ENCODE assay signal across 1 cellular context in genomic region chrX:20265726-20266681, GRCh38.
A peak's percentile ranks its signal among the peaks of the same experiment; 100 is the strongest.
TF ChIP-seq lines count a peak whose summit lies in the region.

No MANE protein-coding gene starts in this region.

TF ChIP-seq in HepG2, 621 proteins besides CTCF, POLR2A, EP300 and RAD21 (continued from another document):
- TF ChIP-seq BRCA1 (CRISPR knock-in tag; IDR thresholded peaks at IDR 0.05) (no peak), CHCHD3 (CRISPR knock-in tag; IDR thresholded peaks at IDR 0.05) (no peak), ZSCAN31 (CRISPR knock-in tag; IDR thresholded peaks at IDR 0.05; ENCODE audit: low read depth) (no peak), POLR2G (IDR thresholded peaks at IDR 0.05; ENCODE audit: low read depth, low read length) (peak; percentile 37; the same call in 1 of the 2 replicates), ZNF296 (CRISPR knock-in tag; conservative IDR thresholded peaks at IDR 0.05) (no peak), ZSCAN25 (CRISPR knock-in tag; IDR thresholded peaks at IDR 0.05) (no peak), AGO2 (optimal IDR thresholded peaks at IDR 0.05; ENCODE audit: low read depth, low read length) (peak; percentile 94), ATM (IDR thresholded peaks at IDR 0.05; ENCODE audit: borderline replicate concordance) (no peak), RARA (CRISPR knock-in tag; IDR thresholded peaks at IDR 0.05) (no peak), MBD4 (IDR thresholded peaks at IDR 0.05; ENCODE audit: borderline replicate concordance, low read length) (no peak), PBX3 (CRISPR knock-in tag; IDR thresholded peaks at IDR 0.05; ENCODE audit: borderline replicate concordance) (no peak), ZFP1 (CRISPR knock-in tag; IDR thresholded peaks at IDR 0.05) (no peak), MTERF4 (CRISPR knock-in tag; IDR thresholded peaks at IDR 0.05) (no peak), RXRA (CRISPR knock-in tag; IDR thresholded peaks at IDR 0.05) (no peak), ZNF264 (CRISPR knock-in tag; IDR thresholded peaks at IDR 0.05) (no peak), PHF8 (CRISPR knock-in tag; IDR thresholded peaks at IDR 0.05) (peak; percentile 5; the same call in 1 of the 2 replicates), ZNF510 (CRISPR knock-in tag; IDR thresholded peaks at IDR 0.05; ENCODE audit: low read depth) (no peak), ZNF446 (CRISPR knock-in tag; IDR thresholded peaks at IDR 0.05) (no peak), RBFOX2 (IDR thresholded peaks at IDR 0.05; ENCODE audit: low read depth, low read length) (peak; percentile 97), ZNF747 (CRISPR knock-in tag; IDR thresholded peaks at IDR 0.05; ENCODE audit: borderline replicate concordance) (no peak), SNAPC5 (CRISPR knock-in tag; IDR thresholded peaks at IDR 0.05; ENCODE audit: borderline replicate concordance) (no peak), ZNF230 (CRISPR knock-in tag; IDR thresholded peaks at IDR 0.05) (no peak), THAP8 (CRISPR knock-in tag; IDR thresholded peaks at IDR 0.05; ENCODE audit: borderline replicate concordance) (no peak), TSC22D2 (CRISPR knock-in tag; IDR thresholded peaks at IDR 0.05; ENCODE audit: borderline replicate concordance) (no peak), DNMT1 (CRISPR knock-in tag; IDR thresholded peaks at IDR 0.05) (no peak), ZNF616 (CRISPR knock-in tag; IDR thresholded peaks at IDR 0.05; ENCODE audit: low read depth) (no peak), CAMTA2 (CRISPR knock-in tag; IDR thresholded peaks at IDR 0.05; ENCODE audit: borderline replicate concordance) (no peak), ZNF331 (CRISPR knock-in tag; IDR thresholded peaks at IDR 0.05) (no peak), TAF1 (CRISPR knock-in tag; IDR thresholded peaks at IDR 0.05) (peak; percentile 5; the same call in 1 of the 2 replicates), ZKSCAN8 (CRISPR knock-in tag; IDR thresholded peaks at IDR 0.05; ENCODE audit: borderline replicate concordance) (no peak), RBM22 (optimal IDR thresholded peaks at IDR 0.05; ENCODE audit: low read length) (peak; percentile 43), RFX5 (IDR thresholded peaks at IDR 0.05; ENCODE audit: low read depth, low read length) (no peak), TRAFD1 (CRISPR knock-in tag; IDR thresholded peaks at IDR 0.05; ENCODE audit: borderline replicate concordance) (no peak), ZSCAN9 (CRISPR knock-in tag; IDR thresholded peaks at IDR 0.05; ENCODE audit: borderline replicate concordance) (no peak), SRSF4 (IDR thresholded peaks at IDR 0.05; ENCODE audit: low read depth, low read length, poor library complexity, severe bottlenecking) (no peak), TERF1 (CRISPR knock-in tag; IDR thresholded peaks at IDR 0.05) (no peak), GZF1 (CRISPR knock-in tag; IDR thresholded peaks at IDR 0.05) (no peak), HNRNPL (IDR thresholded peaks at IDR 0.05; ENCODE audit: low read depth, low read length) (0 out of 2 replicates have a peak, but pooled peaks have one; percentile 12), RBAK (CRISPR knock-in tag; IDR thresholded peaks at IDR 0.05) (no peak), HNRNPK (IDR thresholded peaks at IDR 0.05; ENCODE audit: low read depth, low read length, poor library complexity, severe bottlenecking) (peak; percentile 49)
- TF ChIP-seq, protein P1, sequence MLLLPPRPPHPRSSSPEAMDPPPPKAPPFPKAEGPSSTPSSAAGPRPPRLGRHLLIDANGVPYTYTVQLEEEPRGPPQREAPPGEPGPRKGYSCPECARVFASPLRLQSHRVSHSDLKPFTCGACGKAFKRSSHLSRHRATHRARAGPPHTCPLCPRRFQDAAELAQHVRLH (CRISPR knock-in tag; IDR thresholded peaks at IDR 0.05; ENCODE audit: borderline replicate concordance, low read depth), result no peak
- TF ChIP-seq, protein P2, sequence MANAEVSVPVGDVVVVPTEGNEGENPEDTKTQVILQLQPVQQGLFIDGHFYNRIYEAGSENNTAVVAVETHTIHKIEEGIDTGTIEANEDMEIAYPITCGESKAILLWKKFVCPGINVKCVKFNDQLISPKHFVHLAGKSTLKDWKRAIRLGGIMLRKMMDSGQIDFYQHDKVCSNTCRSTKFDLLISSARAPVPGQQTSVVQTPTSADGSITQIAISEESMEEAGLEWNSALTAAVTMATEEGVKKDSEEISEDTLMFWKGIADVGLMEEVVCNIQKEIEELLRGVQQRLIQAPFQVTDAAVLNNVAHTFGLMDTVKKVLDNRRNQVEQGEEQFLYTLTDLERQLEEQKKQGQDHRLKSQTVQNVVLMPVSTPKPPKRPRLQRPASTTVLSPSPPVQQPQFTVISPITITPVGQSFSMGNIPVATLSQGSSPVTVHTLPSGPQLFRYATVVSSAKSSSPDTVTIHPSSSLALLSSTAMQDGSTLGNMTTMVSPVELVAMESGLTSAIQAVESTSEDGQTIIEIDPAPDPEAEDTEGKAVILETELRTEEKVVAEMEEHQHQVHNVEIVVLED (CRISPR knock-in tag; IDR thresholded peaks at IDR 0.05; ENCODE audit: borderline replicate concordance), result no peak
- TF ChIP-seq, protein P3, sequence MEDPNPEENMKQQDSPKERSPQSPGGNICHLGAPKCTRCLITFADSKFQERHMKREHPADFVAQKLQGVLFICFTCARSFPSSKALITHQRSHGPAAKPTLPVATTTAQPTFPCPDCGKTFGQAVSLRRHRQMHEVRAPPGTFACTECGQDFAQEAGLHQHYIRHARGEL (CRISPR knock-in tag; IDR thresholded peaks at IDR 0.05), result no peak
- TF ChIP-seq, protein P4, sequence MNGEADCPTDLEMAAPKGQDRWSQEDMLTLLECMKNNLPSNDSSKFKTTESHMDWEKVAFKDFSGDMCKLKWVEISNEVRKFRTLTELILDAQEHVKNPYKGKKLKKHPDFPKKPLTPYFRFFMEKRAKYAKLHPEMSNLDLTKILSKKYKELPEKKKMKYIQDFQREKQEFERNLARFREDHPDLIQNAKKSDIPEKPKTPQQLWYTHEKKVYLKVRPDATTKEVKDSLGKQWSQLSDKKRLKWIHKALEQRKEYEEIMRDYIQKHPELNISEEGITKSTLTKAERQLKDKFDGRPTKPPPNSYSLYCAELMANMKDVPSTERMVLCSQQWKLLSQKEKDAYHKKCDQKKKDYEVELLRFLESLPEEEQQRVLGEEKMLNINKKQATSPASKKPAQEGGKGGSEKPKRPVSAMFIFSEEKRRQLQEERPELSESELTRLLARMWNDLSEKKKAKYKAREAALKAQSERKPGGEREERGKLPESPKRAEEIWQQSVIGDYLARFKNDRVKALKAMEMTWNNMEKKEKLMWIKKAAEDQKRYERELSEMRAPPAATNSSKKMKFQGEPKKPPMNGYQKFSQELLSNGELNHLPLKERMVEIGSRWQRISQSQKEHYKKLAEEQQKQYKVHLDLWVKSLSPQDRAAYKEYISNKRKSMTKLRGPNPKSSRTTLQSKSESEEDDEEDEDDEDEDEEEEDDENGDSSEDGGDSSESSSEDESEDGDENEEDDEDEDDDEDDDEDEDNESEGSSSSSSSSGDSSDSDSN (CRISPR knock-in tag; IDR thresholded peaks at IDR 0.05), result peak; percentile 7; the same call in 1 of the 2 replicates
- TF ChIP-seq, protein P5, sequence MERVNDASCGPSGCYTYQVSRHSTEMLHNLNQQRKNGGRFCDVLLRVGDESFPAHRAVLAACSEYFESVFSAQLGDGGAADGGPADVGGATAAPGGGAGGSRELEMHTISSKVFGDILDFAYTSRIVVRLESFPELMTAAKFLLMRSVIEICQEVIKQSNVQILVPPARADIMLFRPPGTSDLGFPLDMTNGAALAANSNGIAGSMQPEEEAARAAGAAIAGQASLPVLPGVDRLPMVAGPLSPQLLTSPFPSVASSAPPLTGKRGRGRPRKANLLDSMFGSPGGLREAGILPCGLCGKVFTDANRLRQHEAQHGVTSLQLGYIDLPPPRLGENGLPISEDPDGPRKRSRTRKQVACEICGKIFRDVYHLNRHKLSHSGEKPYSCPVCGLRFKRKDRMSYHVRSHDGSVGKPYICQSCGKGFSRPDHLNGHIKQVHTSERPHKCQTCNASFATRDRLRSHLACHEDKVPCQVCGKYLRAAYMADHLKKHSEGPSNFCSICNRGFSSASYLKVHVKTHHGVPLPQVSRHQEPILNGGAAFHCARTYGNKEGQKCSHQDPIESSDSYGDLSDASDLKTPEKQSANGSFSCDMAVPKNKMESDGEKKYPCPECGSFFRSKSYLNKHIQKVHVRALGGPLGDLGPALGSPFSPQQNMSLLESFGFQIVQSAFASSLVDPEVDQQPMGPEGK (CRISPR knock-in tag; IDR thresholded peaks at IDR 0.05), result no peak
- TF ChIP-seq, protein P6, sequence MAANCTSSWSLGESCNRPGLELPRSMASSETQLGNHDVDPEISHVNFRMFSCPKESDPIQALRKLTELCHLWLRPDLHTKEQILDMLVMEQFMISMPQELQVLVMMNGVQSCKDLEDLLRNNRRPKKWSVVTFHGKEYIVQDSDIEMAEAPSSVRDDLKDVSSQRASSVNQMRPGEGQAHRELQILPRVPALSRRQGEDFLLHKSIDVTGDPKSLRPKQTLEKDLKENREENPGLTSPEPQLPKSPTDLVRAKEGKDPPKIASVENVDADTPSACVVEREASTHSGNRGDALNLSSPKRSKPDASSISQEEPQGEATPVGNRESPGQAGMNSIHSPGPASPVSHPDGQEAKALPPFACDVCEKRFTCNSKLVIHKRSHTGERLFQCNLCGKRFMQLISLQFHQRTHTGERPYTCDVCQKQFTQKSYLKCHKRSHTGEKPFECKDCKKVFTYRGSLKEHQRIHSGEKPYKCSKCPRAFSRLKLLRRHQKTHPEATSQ (CRISPR knock-in tag; IDR thresholded peaks at IDR 0.05; ENCODE audit: borderline replicate concordance), result no peak
- TF ChIP-seq, protein P7, sequence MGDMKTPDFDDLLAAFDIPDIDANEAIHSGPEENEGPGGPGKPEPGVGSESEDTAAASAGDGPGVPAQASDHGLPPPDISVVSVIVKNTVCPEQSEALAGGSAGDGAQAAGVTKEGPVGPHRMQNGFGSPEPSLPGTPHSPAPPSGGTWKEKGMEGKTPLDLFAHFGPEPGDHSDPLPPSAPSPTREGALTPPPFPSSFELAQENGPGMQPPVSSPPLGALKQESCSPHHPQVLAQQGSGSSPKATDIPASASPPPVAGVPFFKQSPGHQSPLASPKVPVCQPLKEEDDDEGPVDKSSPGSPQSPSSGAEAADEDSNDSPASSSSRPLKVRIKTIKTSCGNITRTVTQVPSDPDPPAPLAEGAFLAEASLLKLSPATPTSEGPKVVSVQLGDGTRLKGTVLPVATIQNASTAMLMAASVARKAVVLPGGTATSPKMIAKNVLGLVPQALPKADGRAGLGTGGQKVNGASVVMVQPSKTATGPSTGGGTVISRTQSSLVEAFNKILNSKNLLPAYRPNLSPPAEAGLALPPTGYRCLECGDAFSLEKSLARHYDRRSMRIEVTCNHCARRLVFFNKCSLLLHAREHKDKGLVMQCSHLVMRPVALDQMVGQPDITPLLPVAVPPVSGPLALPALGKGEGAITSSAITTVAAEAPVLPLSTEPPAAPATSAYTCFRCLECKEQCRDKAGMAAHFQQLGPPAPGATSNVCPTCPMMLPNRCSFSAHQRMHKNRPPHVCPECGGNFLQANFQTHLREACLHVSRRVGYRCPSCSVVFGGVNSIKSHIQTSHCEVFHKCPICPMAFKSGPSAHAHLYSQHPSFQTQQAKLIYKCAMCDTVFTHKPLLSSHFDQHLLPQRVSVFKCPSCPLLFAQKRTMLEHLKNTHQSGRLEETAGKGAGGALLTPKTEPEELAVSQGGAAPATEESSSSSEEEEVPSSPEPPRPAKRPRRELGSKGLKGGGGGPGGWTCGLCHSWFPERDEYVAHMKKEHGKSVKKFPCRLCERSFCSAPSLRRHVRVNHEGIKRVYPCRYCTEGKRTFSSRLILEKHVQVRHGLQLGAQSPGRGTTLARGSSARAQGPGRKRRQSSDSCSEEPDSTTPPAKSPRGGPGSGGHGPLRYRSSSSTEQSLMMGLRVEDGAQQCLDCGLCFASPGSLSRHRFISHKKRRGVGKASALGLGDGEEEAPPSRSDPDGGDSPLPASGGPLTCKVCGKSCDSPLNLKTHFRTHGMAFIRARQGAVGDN (CRISPR knock-in tag; IDR thresholded peaks at IDR 0.05), result peak; percentile 3
